Comparison of ENCODE assay signal across 16 cellular contexts in the genomic region with DNA sequence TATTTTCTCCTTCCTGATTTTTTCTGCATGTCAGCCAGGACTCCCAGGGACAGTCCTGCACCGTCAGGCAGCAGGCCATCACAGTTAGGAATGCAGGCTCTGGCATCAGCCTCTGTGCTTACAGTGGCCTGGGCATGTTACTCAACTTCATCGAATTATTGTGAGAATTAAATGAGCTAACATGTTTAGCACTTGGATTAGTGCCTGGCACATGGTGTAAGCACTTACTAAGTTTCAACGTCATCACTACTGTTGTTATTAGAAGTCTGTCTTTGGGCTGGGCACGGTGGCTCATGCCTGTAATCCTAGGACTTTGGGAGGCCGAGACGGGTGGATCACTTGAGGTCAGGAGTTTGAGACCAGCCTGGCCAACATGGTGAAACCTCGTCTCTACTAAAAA. TPM values are rescaled to one million over a fixed set of nuclear protein-coding genes. Genes with fewer than 3 reads are reported as not detected.
DNase-seq lines count a peak whose midpoint lies in the region; FAIRE-seq and TF ChIP-seq lines count a peak whose summit lies in the region.
"Had no signal": no experiment of that assay in that cellular context is flagged by ENCODE, and none has a peak within 500 bp of the region (broad histone marks: within the 10 kb centered on the region; RNA-seq: fewer than 3 reads in every experiment).

No MANE protein-coding gene starts in this region.

- no peak for TF ChIP-seq POLR2A in GM12891 (IDR thresholded peaks at IDR 0.05; ENCODE audit: low read depth, low read length)

- TF ChIP-seq RAD21 in SK-N-SH (IDR thresholded peaks at IDR 0.05; ENCODE audit: low read length) = no peak

- no peak overlapping the region for H2AFZ ChIP-seq in SK-N-SH (ENCODE audit: low read depth)
- no peak overlapping the region for H2AFZ ChIP-seq in osteoblast (ENCODE audit: low read length)

- H3K9ac ChIP-seq in SK-N-SH = no peak overlapping the region
- H3K9ac ChIP-seq: BLaER1 had no signal

- H3K27ac ChIP-seq in SK-N-SH (ENCODE audit: low read depth in 2 of 2, low read length in 1 of 2) = no peak overlapping the region
- H3K27ac ChIP-seq in osteoblast (ENCODE audit: low read depth, low read length) = peak overlapping the region; percentile 70
- H3K27ac ChIP-seq: BLaER1, cardiac muscle cell, VCaP had no signal

- no peak for FAIRE-seq in GM12891 (lab: Jason Lieb, UNC)

- H3K4me1 ChIP-seq in SK-N-SH (ENCODE audit: control insufficient read depth in 1 of 2, insufficient read depth in 2 of 2, low read depth in 1 of 2, low read length in 1 of 2) (peaks cover 0 to 7% of the 10 kb centered on the region in 2 experiments; a peak in 1 of 4 replicates), osteoblast (ENCODE audit: insufficient read depth, low read length) (peaks cover 7% of the 10 kb centered on the region)

- DNase-seq in AG09309 (ENCODE audit: low read depth) = peak; percentile 93
- no peak for DNase-seq in SK-N-SH
- DNase-seq in fibroblast of the aortic adventitia (ENCODE audit: low read depth) = peak; percentile 98
- peak; percentile 72 for DNase-seq in osteoblast (ENCODE audit: insufficient read length, low spot score, missing footprints)
- no peak for DNase-seq in GM12891 (ENCODE audit: insufficient read length, low spot score)
- no peak for DNase-seq in kidney tubule cell (ENCODE audit: low spot score)
- no peak for DNase-seq in SHP77 treated with DMSO at 0.1 percent for 48 hours (lab: John Stamatoyannopoulos, UW)
- no peak for DNase-seq in GDM1 (lab: John Stamatoyannopoulos, UW)
- DNase-seq: activated T-cell treated with anti-CD3 and anti-CD28 coated beads for 4 hours; Kasumi-1; NCI-H226; SIG-M5; stimulated activated CD4-positive, alpha-beta T cell treated with anti-CD3 and anti-CD28 coated beads, Interleukin-12 subunit alpha, Interleukin-12 subunit beta, amount 100 ng/mL, for 4 hours had no signal

- TF ChIP-seq EP300 in SK-N-SH (IDR thresholded peaks at IDR 0.05; ENCODE audit: borderline replicate concordance in 1 of 2, low read depth in 1 of 2, low read length in 1 of 2) = no peak

- H3K9me3 ChIP-seq in SK-N-SH = no peaks in the 10 kb centered on the region
- H3K9me3 ChIP-seq in osteoblast (ENCODE audit: low read depth, low read length) = no peaks in the 10 kb centered on the region

- POLR2A ChIA-PET in SK-N-SH (lab: Yijun Ruan, JAX) = no interaction called here

- H3K4me2 ChIP-seq in SK-N-SH (no peak overlapping the region), osteoblast (ENCODE audit: insufficient read depth, low read length) (no peak overlapping the region)
- H3K4me2 ChIP-seq: BLaER1 had no signal

- H3K36me3 ChIP-seq in SK-N-SH (replicated peaks in 1 of 2; ENCODE audit: control insufficient read depth in 1 of 2, insufficient read depth in 2 of 2, low read length in 1 of 2) (peaks cover 37 to 68% of the 10 kb centered on the region in 2 experiments), osteoblast (ENCODE audit: insufficient read depth, low read length) (peaks cover 31% of the 10 kb centered on the region)

- H4K20me1 ChIP-seq in SK-N-SH (ENCODE audit: insufficient read depth) (no peaks in the 10 kb centered on the region), osteoblast (ENCODE audit: insufficient read depth, low read length) (no peaks in the 10 kb centered on the region)

- H3F3A ChIP-seq in SK-N-SH (replicated peaks; ENCODE audit: insufficient read depth) = no peaks in the 10 kb centered on the region

- CTCF ChIA-PET in SK-N-SH (lab: Yijun Ruan, JAX) = interaction anchor here (0.7 to 1.0 kb wide), 2 partner anchors 16 to 1617 kb away, joined by 3 read pairs; no protein-coding TSS in a partner anchor

- no peaks in the 10 kb centered on the region for H3K9me2 ChIP-seq in SK-N-SH

- WGBS in SK-N-SH (ENCODE audit: low lambda C conversion rate) = 71% methylated on average over 7 of the region's 7 CpGs

- H3K27me3 ChIP-seq in SK-N-SH (ENCODE audit: insufficient read depth) (no peaks in the 10 kb centered on the region), osteoblast (ENCODE audit: insufficient read depth, low read length) (no peaks in the 10 kb centered on the region)
- H3K27me3 ChIP-seq: BLaER1, cardiac muscle cell had no signal

- H3K79me2 ChIP-seq in SK-N-SH (ENCODE audit: insufficient read depth) = no peaks in the 10 kb centered on the region
- H3K79me2 ChIP-seq in osteoblast (ENCODE audit: insufficient read depth, low read length) = no peaks in the 10 kb centered on the region

- H3K4me3 ChIP-seq in AG09309 (ENCODE audit: control insufficient read depth, low read depth, low read length) (no peak overlapping the region), SK-N-SH (ENCODE audit: low read depth in 2 of 2, low read length in 1 of 2) (no peak overlapping the region), fibroblast of the aortic adventitia (ENCODE audit: low read depth, low read length) (no peak overlapping the region), osteoblast (ENCODE audit: insufficient read depth, low read length) (no peak overlapping the region)
- H3K4me3 ChIP-seq: BLaER1, cardiac muscle cell had no signal

- TF ChIP-seq CTCF in AG09309 (IDR thresholded peaks at IDR 0.05; ENCODE audit: control insufficient read depth, insufficient read depth, low read depth, low read length, missing control alignments) (no peak), SK-N-SH (IDR thresholded peaks at IDR 0.05) (no peak), fibroblast of the aortic adventitia (IDR thresholded peaks at IDR 0.05; ENCODE audit: insufficient read depth, low read length) (no peak), osteoblast (IDR thresholded peaks at IDR 0.05; ENCODE audit: extremely low read depth, low read depth, low read length) (no peak)

TF ChIP-seq in SK-N-SH, 30 proteins besides CTCF, POLR2A, EP300 and RAD21:
- TF ChIP-seq FOSL2 (IDR thresholded peaks at IDR 0.05; ENCODE audit: borderline replicate concordance, low read depth) = no peak
- TF ChIP-seq JUND (IDR thresholded peaks at IDR 0.05) = no peak
- TF ChIP-seq RCOR1 (IDR thresholded peaks at IDR 0.05; ENCODE audit: low read length) = peak; percentile 71
- TF ChIP-seq MAX (IDR thresholded peaks at IDR 0.05; ENCODE audit: low read depth) = no peak
- TF ChIP-seq USF2 (IDR thresholded peaks at IDR 0.05; ENCODE audit: borderline replicate concordance, low read depth, low read length) = no peak

TF ChIP-seq in GM12891, 5 proteins besides CTCF, POLR2A, EP300 and RAD21:
- TF ChIP-seq POLR2AphosphoS5 (IDR thresholded peaks at IDR 0.05; ENCODE audit: low read depth, low read length) (no peak), PAX5 (IDR thresholded peaks at IDR 0.05; ENCODE audit: insufficient read depth, low read length, severe bottlenecking) (no peak), SPI1 (IDR thresholded peaks at IDR 0.05; ENCODE audit: low read depth, low read length) (no peak), TAF1 (IDR thresholded peaks at IDR 0.05; ENCODE audit: low read depth, low read length) (no peak), POU2F2 (IDR thresholded peaks at IDR 0.05; ENCODE audit: low read depth, low read length) (no peak)
TF ChIP-seq in GM12891: peak in this region for 0.

RNA-seq across cellular contexts. Expression of gene SCCPDH, which starts 45.1 kb away (rescaled TPM):
- polyA plus RNA-seq in SK-N-SH (2012; rRNA removed) = 32.2 and 36.0 TPM in 2 replicates
- 44.4 and 47.9 TPM in 2 replicates for polyA plus RNA-seq in SK-N-SH (2012; cell fraction: cytosol; rRNA removed)
- polyA plus RNA-seq in SK-N-SH (2012; cell fraction: nucleus; rRNA removed) = 15.9 and 19.3 TPM in 2 replicates
- total RNA-seq in fibroblast of the aortic adventitia (ENCODE audit: low replicate concordance) (24.8 and 55.1 TPM in 2 replicates), osteoblast (49.9 and 56.3 TPM in 2 replicates)
- polyA plus RNA-seq in GM12891 (2012; ENCODE audit: low read depth, missing spikeins) = 24.7 TPM

Comparison
In these comparisons a context has a peak if more than half of its experiments do, and no peak if none do; other contexts are left out.
1. DNase-seq: peak in AG09309 (single experiment), fibroblast of the aortic adventitia (single experiment) and osteoblast (single experiment); none in SK-N-SH (single experiment), GM12891 (single experiment), kidney tubule cell (single experiment), SHP77 treated with DMSO at 0.1 percent for 48 hours (single experiment) and GDM1 (single experiment).